In the genomic region with DNA sequence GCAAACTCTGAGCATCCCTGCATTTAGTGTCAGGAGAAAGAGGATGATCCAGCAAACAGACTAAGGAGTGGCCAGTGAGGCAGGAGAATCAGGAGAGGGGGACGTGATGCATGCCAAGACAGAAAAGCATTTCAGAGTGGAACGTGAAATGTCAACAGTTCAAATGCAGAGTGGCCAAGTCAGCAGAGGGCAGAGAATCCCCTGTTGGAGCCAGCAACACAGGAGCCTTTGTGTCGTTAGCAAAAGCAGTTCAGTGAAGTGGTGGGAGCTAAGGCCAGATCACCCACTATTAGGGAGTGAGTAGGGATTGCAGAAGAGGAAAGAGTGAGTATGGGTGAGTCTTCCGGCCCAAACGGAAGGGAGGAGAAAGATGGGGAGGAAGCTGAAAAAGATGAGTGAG, we compare ENCODE assay signal across 28 cellular contexts. TPM values are rescaled to one million over a fixed set of nuclear protein-coding genes. Genes with fewer than 3 reads are reported as not detected.
"Had no signal": no experiment of that assay in that cellular context is flagged by ENCODE, and none has a peak within 500 bp of the region (broad histone marks: within the 10 kb centered on the region; RNA-seq: fewer than 3 reads in every experiment).

No MANE protein-coding gene starts in this region.

- H3K36me3 ChIP-seq: colonic mucosa, esophagus squamous epithelium, gastroesophageal sphincter, heart left ventricle, left lung, lower lobe of right lung had no signal

- ATAC-seq: effector memory CD8-positive, alpha-beta T cell; esophagus mucosa; gastroesophageal sphincter; heart left ventricle; left cardiac atrium; left lung; left ventricle myocardium superior; lower lobe of right lung; naive thymus-derived CD4-positive, alpha-beta T cell had no signal

- DNase-seq: colonic mucosa; cortex of kidney; effector CD8-positive, alpha-beta T cell; effector memory CD8-positive, alpha-beta T cell; endodermal cell; erythroblast; esophagus squamous epithelium; foreskin fibroblast; heart left ventricle; hypothalamus; immature natural killer cell; left cardiac atrium; left lung; left ventricle myocardium superior; lower lobe of right lung; mesenchymal stem cell; midbrain; naive thymus-derived CD4-positive, alpha-beta T cell had no signal

- H3K4me3 ChIP-seq: colonic mucosa, esophagus squamous epithelium, gastroesophageal sphincter, heart left ventricle, hepatocyte, left lung, lower lobe of right lung had no signal

- FAIRE-seq: endometrium, frontal cortex, keratinocyte had no signal

- H3K4me2 ChIP-seq: hepatocyte had no signal

- H3K27ac ChIP-seq: colonic mucosa, epithelial cell of prostate, esophagus squamous epithelium, gastroesophageal sphincter, heart left ventricle, hepatocyte, left lung, lower lobe of right lung had no signal

- H3K4me1 ChIP-seq: colonic mucosa, gastroesophageal sphincter had no signal

- H3K9me3 ChIP-seq: colonic mucosa, esophagus squamous epithelium, gastroesophageal sphincter, heart left ventricle, left lung, lower lobe of right lung had no signal

- H2AFZ ChIP-seq: hepatocyte had no signal

- H3K79me2 ChIP-seq: hepatocyte had no signal

RNA-seq across cellular contexts. Expression of a gene that starts 6.6 kb away (rescaled TPM):
- total RNA-seq: colonic mucosa, dermis microvascular lymphatic vessel endothelial cell, endodermal cell, esophagus mucosa, frontal cortex, hepatocyte, kidney epithelial cell, lung microvascular endothelial cell had no signal
- polyA plus RNA-seq: heart left ventricle, hepatocyte, keratinocyte had no signal

RNA-seq across cellular contexts. Expression of a gene that starts 31.1 kb away (rescaled TPM):
- total RNA-seq: dermis microvascular lymphatic vessel endothelial cell, endodermal cell, frontal cortex, lung microvascular endothelial cell had no signal
- polyA plus RNA-seq: keratinocyte; naive thymus-derived CD4-positive, alpha-beta T cell had no signal
